Comparison of ENCODE assay signal across 1 cellular context in genomic region chr5:172127581-172127980, GRCh38.
TF ChIP-seq lines count a peak whose summit lies in the region.

No MANE protein-coding gene starts in this region.

TF ChIP-seq in GM12878, 131 proteins besides CTCF, POLR2A, EP300 and RAD21 (continued from another document):
- TF ChIP-seq ZBTB11 (CRISPR knock-in tag; IDR thresholded peaks at IDR 0.05) (no peak), ASH2L (IDR thresholded peaks at IDR 0.05; ENCODE audit: borderline replicate concordance, low read depth) (no peak)
